In the genomic region with DNA sequence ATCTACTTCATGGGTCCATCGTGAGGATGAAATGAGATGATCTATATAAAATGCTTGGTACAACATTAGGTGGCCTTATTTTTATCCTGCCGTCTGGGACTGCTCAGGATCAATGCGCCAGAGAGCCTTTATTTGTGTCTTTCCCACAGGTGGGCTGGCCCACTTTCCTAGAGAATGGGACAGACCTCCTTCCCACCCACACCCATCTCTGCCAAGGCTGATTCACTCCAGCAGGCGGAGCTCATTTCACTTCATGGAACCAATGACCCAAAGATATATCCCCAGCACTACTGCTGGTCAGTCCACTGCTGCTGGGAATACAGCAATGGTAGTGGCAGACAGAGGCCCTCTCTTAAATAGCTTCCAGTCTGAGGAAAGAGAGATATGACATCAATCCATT, we compare ENCODE assay signal across 1 cellular context.
TF ChIP-seq lines count a peak whose summit lies in the region.

No MANE protein-coding gene starts in this region.

TF ChIP-seq in IMR-90, 13 proteins besides CTCF, POLR2A, EP300 and RAD21 (continued from another document):
- TF ChIP-seq NFE2L2 (IDR thresholded peaks at IDR 0.05; ENCODE audit: low read depth, low read length) (no peak), MAFK (IDR thresholded peaks at IDR 0.05; ENCODE audit: low read depth, low read length) (no peak), MXI1 (IDR thresholded peaks at IDR 0.05; ENCODE audit: borderline replicate concordance, low read depth, low read length) (no peak), RCOR1 (IDR thresholded peaks at IDR 0.05; ENCODE audit: insufficient replicate concordance, low read length) (no peak)
- TF ChIP-seq, protein P1, sequence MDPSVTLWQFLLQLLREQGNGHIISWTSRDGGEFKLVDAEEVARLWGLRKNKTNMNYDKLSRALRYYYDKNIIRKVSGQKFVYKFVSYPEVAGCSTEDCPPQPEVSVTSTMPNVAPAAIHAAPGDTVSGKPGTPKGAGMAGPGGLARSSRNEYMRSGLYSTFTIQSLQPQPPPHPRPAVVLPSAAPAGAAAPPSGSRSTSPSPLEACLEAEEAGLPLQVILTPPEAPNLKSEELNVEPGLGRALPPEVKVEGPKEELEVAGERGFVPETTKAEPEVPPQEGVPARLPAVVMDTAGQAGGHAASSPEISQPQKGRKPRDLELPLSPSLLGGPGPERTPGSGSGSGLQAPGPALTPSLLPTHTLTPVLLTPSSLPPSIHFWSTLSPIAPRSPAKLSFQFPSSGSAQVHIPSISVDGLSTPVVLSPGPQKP (IDR thresholded peaks at IDR 0.05; ENCODE audit: borderline replicate concordance, low read depth, low read length) = no peak
